In the genomic region with DNA sequence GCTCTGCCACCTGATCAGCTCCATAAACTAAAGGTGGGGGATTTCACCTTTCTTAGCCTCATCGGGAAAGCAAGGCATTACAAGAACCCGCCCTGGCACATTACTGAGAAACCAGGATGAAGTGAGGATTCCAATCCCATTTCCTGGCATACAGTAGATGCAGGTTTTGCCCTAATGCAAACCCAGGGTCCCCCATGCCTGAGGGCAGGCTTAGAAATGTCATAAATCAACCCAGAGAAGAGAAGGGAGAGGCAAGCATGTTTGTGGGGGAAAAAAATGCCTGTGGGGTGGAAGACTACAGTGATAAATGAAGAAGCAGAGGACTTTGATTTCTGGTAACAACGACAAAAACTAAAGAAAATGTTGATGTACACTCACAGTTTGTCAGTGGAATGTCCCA, we compare ENCODE assay signal across 35 cellular contexts.
"Had no signal": no experiment of that assay in that cellular context is flagged by ENCODE, and none has a peak within 500 bp of the region (broad histone marks: within the 10 kb centered on the region; RNA-seq: fewer than 3 reads in every experiment).

No MANE protein-coding gene starts in this region.

- H3K4me3 ChIP-seq: adrenal gland, ascending aorta, breast epithelium, cardiac muscle cell, colonic mucosa, dorsolateral prefrontal cortex had no signal

- FAIRE-seq: frontal cortex had no signal

- H3K4me1 Mint-ChIP-seq: activated naive CD8-positive, alpha-beta T cell treated with anti-CD3 and anti-CD28 coated beads for 36 hours; activated naive CD8-positive, alpha-beta T cell treated with anti-CD3 and anti-CD28 coated beads, Interleukin-2, amount 50 U/mL, for 24 hours; activated T-helper 17 cell treated with anti-CD3 and anti-CD28 coated beads, Interleukin-2, amount 50 U/mL, for 72 hours; T-helper 17 cell had no signal

- H3K36me3 ChIP-seq: adrenal gland, ascending aorta, breast epithelium, cardiac muscle cell, colonic mucosa had no signal

- H3K27ac Mint-ChIP-seq: activated CD8-positive, alpha-beta T cell treated with anti-CD3 and anti-CD28 coated beads for 36 hours; activated naive CD8-positive, alpha-beta T cell treated with anti-CD3 and anti-CD28 coated beads for 36 hours; activated naive CD8-positive, alpha-beta T cell treated with anti-CD3 and anti-CD28 coated beads, Interleukin-2, amount 50 U/mL, for 24 hours; activated T-helper 17 cell treated with anti-CD3 and anti-CD28 coated beads, Interleukin-2, amount 50 U/mL, for 72 hours; dendritic cell treated with granulocyte-macrophage colony-stimulating factor and Interleukin-4, amounts not matched to agents 40 ng/mL and 50 ng/mL, for 4 days; endodermal cell; T-helper 17 cell; T-helper 2 cell treated with Interferon-gamma antibody and Interleukin-4, amounts not matched to agents 5 μg/mL and 100 μg/mL, for 36 hours; WTC11 had no signal

- H3K9me3 Mint-ChIP-seq: activated CD8-positive, alpha-beta T cell treated with anti-CD3 and anti-CD28 coated beads for 36 hours; activated naive CD8-positive, alpha-beta T cell treated with anti-CD3 and anti-CD28 coated beads for 36 hours; activated naive CD8-positive, alpha-beta T cell treated with anti-CD3 and anti-CD28 coated beads, Interleukin-2, amount 50 U/mL, for 24 hours; activated T-cell treated with anti-CD3 and anti-CD28 coated beads, Interleukin-2, amount 50 U/mL, for 4 hours; activated T-helper 17 cell treated with anti-CD3 and anti-CD28 coated beads, Interleukin-2, amount 50 U/mL, for 72 hours; brain; dendritic cell treated with granulocyte-macrophage colony-stimulating factor and Interleukin-4, amounts not matched to agents 40 ng/mL and 50 ng/mL, for 4 days; endodermal cell; T-helper 2 cell treated with Interferon-gamma antibody and Interleukin-4, amounts not matched to agents 5 μg/mL and 100 μg/mL, for 36 hours; WTC11 had no signal

- DNase-seq: activated CD4-positive, alpha-beta T cell treated with anti-CD3 and anti-CD28 coated beads for 1 hour; activated CD4-positive, alpha-beta T cell treated with anti-CD3 and anti-CD28 coated beads for 4 hours; activated CD4-positive, alpha-beta T cell treated with anti-CD3 and anti-CD28 coated beads, Interleukin-2, amount 50 U/mL, for 1 hour; activated CD4-positive, alpha-beta T cell treated with anti-CD3 and anti-CD28 coated beads, Interleukin-2, amount 50 U/mL, for 48 hours; activated CD8-positive, alpha-beta memory T cell treated with anti-CD3 and anti-CD28 coated beads for 24 hours; activated CD8-positive, alpha-beta T cell treated with anti-CD3 and anti-CD28 coated beads for 36 hours; activated effector memory CD4-positive, alpha-beta T cell treated with Interleukin-2 at 50 U/mL for 16 hours; activated gamma-delta T cell treated with Interleukin-2 at 50 U/mL for 16 hours; activated naive CD4-positive, alpha-beta T cell treated with anti-CD3 and anti-CD28 coated beads, Interleukin-2, amount 50 U/mL, for 16 hours; activated naive CD4-positive, alpha-beta T cell treated with Interleukin-2 at 50 U/mL for 16 hours; activated naive CD8-positive, alpha-beta T cell treated with anti-CD3 and anti-CD28 coated beads for 36 hours; activated naive CD8-positive, alpha-beta T cell treated with anti-CD3 and anti-CD28 coated beads, Interleukin-2, amount 50 U/mL, for 24 hours; activated T-cell treated with anti-CD3 and anti-CD28 coated beads, Interleukin-2, amount 50 U/mL, for 4 hours; adrenal gland; central memory CD4-positive, alpha-beta T cell; cerebellar nuclear complex; colonic mucosa; dorsolateral prefrontal cortex; effector memory CD4-positive, alpha-beta T cell; endodermal cell; foreskin fibroblast; head of caudate nucleus; hippocampal formation; T-helper 17 cell had no signal

- H3K36me3 Mint-ChIP-seq: activated naive CD8-positive, alpha-beta T cell treated with anti-CD3 and anti-CD28 coated beads for 36 hours; brain; WTC11 had no signal

- H3K9me3 ChIP-seq: adrenal gland, ascending aorta, breast epithelium, colonic mucosa had no signal

- H3K27ac ChIP-seq: adrenal gland, ascending aorta, breast epithelium, cardiac muscle cell, colonic mucosa, dorsolateral prefrontal cortex, VCaP had no signal

- H3K27me3 ChIP-seq: adrenal gland, ascending aorta, breast epithelium, cardiac muscle cell, colonic mucosa had no signal

- H3K4me1 ChIP-seq: adrenal gland, breast epithelium, colonic mucosa had no signal

- H3K4me3 Mint-ChIP-seq: activated CD8-positive, alpha-beta T cell treated with anti-CD3 and anti-CD28 coated beads for 36 hours; activated naive CD8-positive, alpha-beta T cell treated with anti-CD3 and anti-CD28 coated beads for 36 hours; activated naive CD8-positive, alpha-beta T cell treated with anti-CD3 and anti-CD28 coated beads, Interleukin-2, amount 50 U/mL, for 24 hours; activated T-cell treated with anti-CD3 and anti-CD28 coated beads, Interleukin-2, amount 50 U/mL, for 4 hours; activated T-helper 17 cell treated with anti-CD3 and anti-CD28 coated beads, Interleukin-2, amount 50 U/mL, for 72 hours; brain; dendritic cell treated with granulocyte-macrophage colony-stimulating factor and Interleukin-4, amounts not matched to agents 40 ng/mL and 50 ng/mL, for 4 days; endodermal cell; T-helper 17 cell; T-helper 2 cell treated with Interferon-gamma antibody and Interleukin-4, amounts not matched to agents 5 μg/mL and 100 μg/mL, for 36 hours; WTC11 had no signal

- ATAC-seq: activated CD8-positive, alpha-beta T cell treated with anti-CD3 and anti-CD28 coated beads for 36 hours; activated naive CD8-positive, alpha-beta T cell treated with anti-CD3 and anti-CD28 coated beads, Interleukin-2, amount 50 U/mL, for 24 hours; activated T-cell treated with anti-CD3 and anti-CD28 coated beads, Interleukin-2, amount 50 U/mL, for 4 hours; activated T-helper 17 cell treated with anti-CD3 and anti-CD28 coated beads, Interleukin-2, amount 50 U/mL, for 72 hours; esophagus mucosa; T-helper 17 cell; WTC11 had no signal
